ENCODE assay signal across 14 cellular contexts in genomic region chr15:85642693-85643058, GRCh38.
DNase-seq lines count a peak whose midpoint lies in the region; ATAC-seq and TF ChIP-seq lines count a peak whose summit lies in the region.
"Had no signal": no experiment of that assay in that cellular context is flagged by ENCODE, and none has a peak within 500 bp of the region (broad histone marks: within the 10 kb centered on the region; RNA-seq: fewer than 3 reads in every experiment).

No MANE protein-coding gene starts in this region.

- DNase-seq in T-helper 17 cell (no peak), esophagus muscularis mucosa (ENCODE audit: extremely low spot score) (no peak), memory B cell (ENCODE audit: low spot score in 2 of 2) (no peak), stomach (no peak), NCI-H1105 (lab: John Stamatoyannopoulos, UW) (no peak), EL (no peak)
- DNase-seq: H9, naive B cell, NCI-H1436 had no signal

- H3K9me3 Mint-ChIP-seq in memory B cell = no peaks in the 10 kb centered on the region
- H3K9me3 Mint-ChIP-seq: H9, naive B cell had no signal

- 35% methylated on average over 6 of the region's 6 CpGs for WGBS in esophagus muscularis mucosa
- 25 to 54% (median 26%) methylated on average over 6 of the region's 6 CpGs for WGBS in stomach, 5 donors

- H3K27ac Mint-ChIP-seq in T-helper 17 cell (peak overlapping the region; percentile 49), memory B cell (peak overlapping the region; percentile 39)
- H3K27ac Mint-ChIP-seq: activated T-helper 2 cell treated with anti-CD3 and anti-CD28 coated beads, Interferon-gamma antibody, Interleukin-2, Interleukin-4, amounts not matched to agents 10 μg/mL and 5 μg/mL and 100 μg/mL, durations not matched to agents 14 hours and 24 hours and 36 hours; H9 had no signal

- TF ChIP-seq EP300 in esophagus muscularis mucosa (IDR thresholded peaks at IDR 0.05) = no peak
- TF ChIP-seq EP300 in stomach (IDR thresholded peaks at IDR 0.05) = no peak

- no peaks in the 10 kb centered on the region for H3K9me3 ChIP-seq in T-helper 17 cell (ENCODE audit: control insufficient read depth, low read length, poor library complexity, severe bottlenecking)
- H3K9me3 ChIP-seq in esophagus muscularis mucosa = no peaks in the 10 kb centered on the region
- no peaks in the 10 kb centered on the region for H3K9me3 ChIP-seq in stomach

- H3K4me1 ChIP-seq in esophagus muscularis mucosa (peaks cover 56 to 98% (median 90%) of the 10 kb centered on the region in 4 donors), stomach (peaks cover 22 to 88% (median 49%) of the 10 kb centered on the region in 4 donors)

- H3K36me3 Mint-ChIP-seq in T-helper 17 cell (ENCODE audit: low read depth) = peaks cover 4% of the 10 kb centered on the region
- peaks cover 31% of the 10 kb centered on the region for H3K36me3 Mint-ChIP-seq in memory B cell

- no peaks in the 10 kb centered on the region for H3K27me3 Mint-ChIP-seq in T-helper 17 cell
- no peaks in the 10 kb centered on the region for H3K27me3 Mint-ChIP-seq in memory B cell
- H3K27me3 Mint-ChIP-seq: naive B cell had no signal

- intact Hi-C loops in esophagus muscularis mucosa (cut with DNase I) (loop anchor here (10.0 kb wide), 1 partner anchor 158 kb away; no protein-coding TSS in a partner anchor), stomach (cut with DNase I; ENCODE audit: low total_unique reads) (no loop called here)

- TF ChIP-seq CTCF in esophagus muscularis mucosa (IDR thresholded peaks at IDR 0.05) = peak in 1 of 3 experiments; percentile 7
- no peak for TF ChIP-seq CTCF in stomach (IDR thresholded peaks at IDR 0.05)

- peaks cover 35% of the 10 kb centered on the region for H3K4me1 Mint-ChIP-seq in T-helper 17 cell
- H3K4me1 Mint-ChIP-seq in memory B cell = peaks cover 27% of the 10 kb centered on the region

- TF ChIP-seq POLR2A in esophagus muscularis mucosa (IDR thresholded peaks at IDR 0.05; ENCODE audit: low read depth) = no peak
- TF ChIP-seq POLR2A in stomach (IDR thresholded peaks at IDR 0.05) = no peak

- peak overlapping the region; percentile 79 to 92 (median 89) for H3K27ac ChIP-seq in esophagus muscularis mucosa (replicated peaks in 1 of 4)
- H3K27ac ChIP-seq in stomach = peak overlapping the region; percentile 75 to 81 (median 80)
- H3K27ac ChIP-seq: epithelial cell of prostate, HL-60 had no signal

- H3K4me3 ChIP-seq in esophagus muscularis mucosa = peak overlapping the region; percentile 35 to 42 (median 36)
- peak overlapping the region in 2 of 4 donors; percentile 17 to 19 for H3K4me3 ChIP-seq in stomach

- H3K4me3 Mint-ChIP-seq in T-helper 17 cell = no peak overlapping the region
- H3K4me3 Mint-ChIP-seq in memory B cell = no peak overlapping the region
- H3K4me3 Mint-ChIP-seq: H9, naive B cell had no signal

- peaks cover 11 to 54% (median 24%) of the 10 kb centered on the region in 4 donors for H3K36me3 ChIP-seq in esophagus muscularis mucosa
- peaks cover 21 to 75% (median 51%) of the 10 kb centered on the region in 4 donors for H3K36me3 ChIP-seq in stomach

- ATAC-seq in T-helper 17 cell = no peak
- ATAC-seq in memory B cell (ENCODE audit: low read depth) = no peak
- ATAC-seq in GM21423 (IDR thresholded peaks at IDR 0.05; ENCODE audit: unreplicated experiment) = no peak
- ATAC-seq in HG03432 (IDR thresholded peaks at IDR 0.05; ENCODE audit: unreplicated experiment) = no peak

- no peaks in the 10 kb centered on the region for H3K27me3 ChIP-seq in esophagus muscularis mucosa
- H3K27me3 ChIP-seq in stomach = no peaks in the 10 kb centered on the region
